Comparison of ENCODE assay signal across 26 cellular contexts in genomic region chr20:51348866-51349265, GRCh38.
"Had no signal": no experiment of that assay in that cellular context is flagged by ENCODE, and none has a peak within 500 bp of the region (broad histone marks: within the 10 kb centered on the region; RNA-seq: fewer than 3 reads in every experiment).

No MANE protein-coding gene starts in this region.

- H3K27me3 ChIP-seq: foreskin keratinocyte, neural progenitor cell, right lobe of liver, spleen, testis, tibial nerve, upper lobe of right lung, vagina had no signal

- H3K36me3 ChIP-seq: left ventricle myocardium inferior, lower lobe of right lung, neural progenitor cell, right lobe of liver, spleen, tibial nerve, upper lobe of right lung, vagina had no signal

- H3K36me3 Mint-ChIP-seq: mesothelial cell of epicardium, neural progenitor cell had no signal

- H3K9me3 Mint-ChIP-seq: immature natural killer cell; natural killer cell treated with Interleukin-12 subunit alpha and Interleukin-12 subunit beta and Interleukin-15 and Interleukin-18, amount 100 ng/mL, for 72 hours had no signal

- H3K9me3 ChIP-seq: left ventricle myocardium inferior, lower lobe of right lung, psoas muscle, right lobe of liver, testis, tibial nerve, upper lobe of right lung, vagina had no signal

- H3K4me1 Mint-ChIP-seq: endodermal cell; immature natural killer cell; memory B cell; mesothelial cell of epicardium; neural progenitor cell; stimulated activated memory B cell treated with anti-CD40 and anti-IgM and Interleukin-4, amounts not matched to agents 10 μg/mL and 1 μg/mL and 100 μg/mL, for 72 hours; stimulated activated naive CD8-positive, alpha-beta T cell treated with anti-CD3 and anti-CD28 coated beads, Interleukin-15, amount 100 ng/mL, for 72 hours had no signal

- H3K4me1 ChIP-seq: left ventricle myocardium inferior, lower lobe of right lung, neural progenitor cell, parathyroid adenoma, psoas muscle, right lobe of liver, upper lobe of right lung, vagina had no signal

- H3K4me3 Mint-ChIP-seq: endodermal cell; immature natural killer cell; memory B cell; mesothelial cell of epicardium; natural killer cell treated with Interleukin-12 subunit alpha and Interleukin-12 subunit beta and Interleukin-15 and Interleukin-18, amount 100 ng/mL, for 72 hours; neural progenitor cell; stimulated activated memory B cell treated with anti-CD40 and anti-IgM and Interleukin-4, amounts not matched to agents 10 μg/mL and 1 μg/mL and 100 μg/mL, for 72 hours; stimulated activated naive CD8-positive, alpha-beta T cell treated with anti-CD3 and anti-CD28 coated beads, Interleukin-15, amount 100 ng/mL, for 72 hours had no signal

- DNase-seq: effector CD4-positive, alpha-beta T cell; endodermal cell; erythroblast; foreskin keratinocyte; immature natural killer cell; left ventricle myocardium inferior; lower lobe of right lung; nucleus accumbens; psoas muscle; retina; right lobe of liver; spleen; stimulated activated CD4-positive, alpha-beta T cell treated with anti-CD3 and anti-CD28 coated beads, Interleukin-15, amount 100 ng/mL, for 24 hours; stimulated activated CD4-positive, alpha-beta T cell treated with anti-CD3 and anti-CD28 coated beads, Interleukin-1b, Interleukin-23, amount 100 ng/mL, for 48 hours; stimulated activated CD4-positive, alpha-beta T cell treated with anti-CD3 and anti-CD28 coated beads, Interleukin-4, amount 100 ng/mL, for 24 hours; stimulated activated naive CD8-positive, alpha-beta T cell treated with anti-CD3 and anti-CD28 coated beads, Interleukin-15, amount 100 ng/mL, for 72 hours; testis; upper lobe of right lung had no signal

- H3K27ac ChIP-seq: left ventricle myocardium inferior, lower lobe of right lung, neural progenitor cell, parathyroid adenoma, psoas muscle, right lobe of liver, spleen, testis, tibial nerve, upper lobe of right lung, vagina had no signal

- H3K27ac Mint-ChIP-seq: endodermal cell; immature natural killer cell; memory B cell; mesothelial cell of epicardium; natural killer cell treated with Interleukin-12 subunit alpha and Interleukin-12 subunit beta and Interleukin-15 and Interleukin-18, amount 100 ng/mL, for 72 hours; neural progenitor cell; stimulated activated memory B cell treated with anti-CD40 and anti-IgM and Interleukin-4, amounts not matched to agents 10 μg/mL and 1 μg/mL and 100 μg/mL, for 72 hours had no signal

- H3K4me3 ChIP-seq: left ventricle myocardium inferior, lower lobe of right lung, neural progenitor cell, psoas muscle, right lobe of liver, spleen, testis, tibial nerve, upper lobe of right lung, vagina had no signal

- ATAC-seq: foreskin keratinocyte; lower lobe of right lung; natural killer cell treated with Interleukin-12 subunit alpha and Interleukin-12 subunit beta and Interleukin-15 and Interleukin-18, amount 100 ng/mL, for 72 hours; psoas muscle; right lobe of liver; stimulated activated memory B cell treated with anti-CD40 and anti-IgM and Interleukin-4, amounts not matched to agents 10 μg/mL and 1 μg/mL and 100 μg/mL, for 72 hours; stimulated activated naive CD8-positive, alpha-beta T cell treated with anti-CD3 and anti-CD28 coated beads, Interleukin-15, amount 100 ng/mL, for 72 hours; upper lobe of right lung had no signal

- H3K27me3 Mint-ChIP-seq: natural killer cell treated with Interleukin-12 subunit alpha and Interleukin-12 subunit beta and Interleukin-15 and Interleukin-18, amount 100 ng/mL, for 72 hours; stimulated activated memory B cell treated with anti-CD40 and anti-IgM and Interleukin-4, amounts not matched to agents 10 μg/mL and 1 μg/mL and 100 μg/mL, for 72 hours; stimulated activated naive CD8-positive, alpha-beta T cell treated with anti-CD3 and anti-CD28 coated beads, Interleukin-15, amount 100 ng/mL, for 72 hours had no signal
